11 cellular contexts compared by ENCODE assay signal in the genomic region with DNA sequence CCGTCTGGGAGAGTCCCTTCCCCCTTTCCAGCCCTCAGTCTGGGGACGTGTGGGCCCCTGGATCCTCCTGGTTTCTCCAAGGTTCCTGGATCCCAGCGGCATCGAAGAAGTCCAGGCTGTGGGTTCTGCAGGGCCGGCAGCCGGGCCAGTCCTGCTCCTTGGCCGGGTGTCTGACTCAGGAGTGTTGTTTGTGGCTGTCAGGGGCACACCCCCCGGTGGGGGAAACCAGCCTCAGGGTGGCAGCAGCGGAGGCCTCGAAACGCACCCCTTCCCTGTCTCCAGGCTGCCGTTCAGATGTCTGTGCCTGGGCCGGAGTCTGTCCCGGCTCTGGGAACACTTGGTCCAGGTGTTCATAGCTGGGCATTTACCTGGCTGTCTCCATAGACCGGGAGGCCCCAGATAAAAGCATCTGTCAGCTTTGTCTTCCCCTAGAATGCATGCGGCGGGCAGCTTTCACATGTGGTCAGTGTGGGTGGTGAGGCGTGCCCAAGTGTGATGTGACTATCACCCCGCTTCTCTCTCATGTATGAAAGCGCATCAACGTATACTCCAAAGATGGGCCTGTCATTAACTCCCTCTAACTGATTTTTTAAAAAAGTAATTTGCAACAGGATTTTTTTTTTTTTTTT.
DNase-seq lines count a peak whose midpoint lies in the region; ATAC-seq lines count a peak whose summit lies in the region.
"Had no signal": no experiment of that assay in that cellular context is flagged by ENCODE, and none has a peak within 500 bp of the region (broad histone marks: within the 10 kb centered on the region; RNA-seq: fewer than 3 reads in every experiment).

No MANE protein-coding gene starts in this region.

- H3K27ac Mint-ChIP-seq in memory B cell: peak overlapping the region; percentile 69
- H3K27ac Mint-ChIP-seq in stimulated activated effector memory CD8-positive, alpha-beta T cell treated with anti-CD3 and anti-CD28 coated beads, Interleukin-12 subunit alpha, Interleukin-12 subunit beta, amount 100 ng/mL, for 72 hours: no peak overlapping the region
- H3K27ac Mint-ChIP-seq: progenitor cell of endocrine pancreas had no signal

- H3K4me3 Mint-ChIP-seq in memory B cell: peak overlapping the region; percentile 41
- peak overlapping the region; percentile 81 for H3K4me3 Mint-ChIP-seq in stimulated activated effector memory CD8-positive, alpha-beta T cell treated with anti-CD3 and anti-CD28 coated beads, Interleukin-12 subunit alpha, Interleukin-12 subunit beta, amount 100 ng/mL, for 72 hours

- H3K4me1 Mint-ChIP-seq in memory B cell: peaks cover 51% of the 10 kb centered on the region
- H3K4me1 Mint-ChIP-seq in stimulated activated effector memory CD8-positive, alpha-beta T cell treated with anti-CD3 and anti-CD28 coated beads, Interleukin-12 subunit alpha, Interleukin-12 subunit beta, amount 100 ng/mL, for 72 hours: peaks cover 75% of the 10 kb centered on the region

- H3K36me3 Mint-ChIP-seq in memory B cell: no peaks in the 10 kb centered on the region
- H3K36me3 Mint-ChIP-seq in stimulated activated effector memory CD8-positive, alpha-beta T cell treated with anti-CD3 and anti-CD28 coated beads, Interleukin-12 subunit alpha, Interleukin-12 subunit beta, amount 100 ng/mL, for 72 hours: peaks cover 5% of the 10 kb centered on the region

- H3K27me3 Mint-ChIP-seq in memory B cell: no peaks in the 10 kb centered on the region

- no peak for ATAC-seq in memory B cell (ENCODE audit: low read depth)
- peak; percentile 85 for ATAC-seq in stimulated activated effector memory CD8-positive, alpha-beta T cell treated with anti-CD3 and anti-CD28 coated beads, Interleukin-12 subunit alpha, Interleukin-12 subunit beta, amount 100 ng/mL, for 72 hours
- ATAC-seq: PC-3 had no signal

- no peaks in the 10 kb centered on the region for H3K9me3 Mint-ChIP-seq in memory B cell
- no peaks in the 10 kb centered on the region for H3K9me3 Mint-ChIP-seq in stimulated activated effector memory CD8-positive, alpha-beta T cell treated with anti-CD3 and anti-CD28 coated beads, Interleukin-12 subunit alpha, Interleukin-12 subunit beta, amount 100 ng/mL, for 72 hours

- peak; percentile 88 for DNase-seq in SW480 (ENCODE audit: low spot score)
- peak; percentile 53 for DNase-seq in activated T-cell treated with anti-CD3 and anti-CD28 coated beads for 24 hours (ENCODE audit: low read depth)
- DNase-seq in memory B cell (ENCODE audit: low spot score in 2 of 2): no peak
- DNase-seq in stimulated activated effector memory CD8-positive, alpha-beta T cell treated with anti-CD3 and anti-CD28 coated beads, Interleukin-12 subunit alpha, Interleukin-12 subunit beta, amount 100 ng/mL, for 72 hours (ENCODE audit: low spot score in 2 of 2): peak; percentile 66 to 90
- no peak for DNase-seq in DMS153 (lab: John Stamatoyannopoulos, UW)
- no peak for DNase-seq in HK-2 (ENCODE audit: unreplicated experiment)
- no peak for DNase-seq in cerebellar nuclear complex (lab: John Stamatoyannopoulos, UW)
- DNase-seq: left ventricle myocardium inferior, NCI-H2029 treated with DMSO at 0.1 percent for 48 hours, PC-3 had no signal

Comparison
In these comparisons a context has a peak if more than half of its experiments do, and no peak if none do; other contexts are left out.
1. DNase-seq: peak in SW480 (single experiment), activated T-cell treated with anti-CD3 and anti-CD28 coated beads for 24 hours (single experiment) and stimulated activated effector memory CD8-positive, alpha-beta T cell treated with anti-CD3 and anti-CD28 coated beads, Interleukin-12 subunit alpha, Interleukin-12 subunit beta, amount 100 ng/mL, for 72 hours (2 of 2); none in memory B cell (0 of 2), DMS153 (single experiment), HK-2 (single experiment) and cerebellar nuclear complex (0 of 2).